8 cellular contexts compared by ENCODE assay signal in the genomic region with DNA sequence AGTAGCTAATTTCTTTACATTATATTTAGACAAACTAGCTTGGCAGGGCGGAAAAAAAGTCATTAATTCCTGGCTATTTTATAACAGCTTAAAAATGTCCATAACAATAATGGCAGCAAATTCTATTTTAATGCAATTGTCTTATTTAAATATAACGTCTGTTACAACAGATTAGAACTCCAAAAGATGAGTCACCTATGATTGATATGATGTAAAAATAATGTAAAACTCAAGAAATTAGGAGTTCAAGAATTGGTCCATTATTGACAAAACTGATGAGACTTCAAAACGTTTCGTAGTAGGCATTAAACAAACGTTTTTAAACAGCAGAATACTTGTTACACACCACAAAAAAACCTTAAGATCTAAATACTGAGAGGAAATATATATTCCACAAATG. TPM values are rescaled to one million over a fixed set of nuclear protein-coding genes. Genes with fewer than 3 reads are reported as not detected.
A peak's percentile ranks its signal among the peaks of the same experiment; 100 is the strongest.
DNase-seq lines count a peak whose midpoint lies in the region; ATAC-seq lines count a peak whose summit lies in the region.

No MANE protein-coding gene starts in this region.

- peaks cover 0 to 2% (median 0%) of the 10 kb centered on the region in 5 donors for H3K36me3 ChIP-seq in subcutaneous abdominal adipose tissue (ENCODE audit: control insufficient read depth in 5 of 5, insufficient read depth in 5 of 5, low read length in 5 of 5)

- H3K4me1 ChIP-seq in subcutaneous abdominal adipose tissue (ENCODE audit: control insufficient read depth in 5 of 5, insufficient read depth in 5 of 5, low read length in 5 of 5): peaks cover 2 to 35% (median 30%) of the 10 kb centered on the region in 5 donors

- peaks cover 42% of the 10 kb centered on the region for H3K4me1 Mint-ChIP-seq in activated CD4-positive, alpha-beta T cell treated with anti-CD3 and anti-CD28 coated beads for 36 hours
- H3K4me1 Mint-ChIP-seq in activated T-helper 17 cell treated with anti-CD3 and anti-CD28 coated beads, Interleukin-2, amount 50 U/mL, for 72 hours: peaks cover 18% of the 10 kb centered on the region

- peak overlapping the region in 4 of 5 donors; percentile 33 to 75 (median 46) for H3K9ac ChIP-seq in subcutaneous abdominal adipose tissue (ENCODE audit: low read length in 5 of 5)

- peaks cover 33% of the 10 kb centered on the region for H3K36me3 Mint-ChIP-seq in activated CD4-positive, alpha-beta T cell treated with anti-CD3 and anti-CD28 coated beads for 36 hours (ENCODE audit: low read depth)
- peaks cover 72% of the 10 kb centered on the region for H3K36me3 Mint-ChIP-seq in activated T-helper 17 cell treated with anti-CD3 and anti-CD28 coated beads, Interleukin-2, amount 50 U/mL, for 72 hours (ENCODE audit: low read depth)

- CTCF ChIA-PET in activated CD4-positive, alpha-beta T cell treated with anti-CD3 and anti-CD28 coated beads for 36 hours (lab: Charles Lee): interaction anchor here (1.0 to 1.3 kb wide), 2 partner anchors 11 to 518 kb away, joined by 3 to 4 read pairs; partner anchors contain the start of gene PEX13

- POLR2A ChIA-PET in activated CD4-positive, alpha-beta T cell treated with anti-CD3 and anti-CD28 coated beads for 36 hours (lab: Charles Lee): interaction anchor here (0.8 to 1.1 kb wide), 2 partner anchors 229 to 332 kb away, joined by 3 read pairs; no protein-coding TSS in a partner anchor

- no peaks in the 10 kb centered on the region for H3K9me3 ChIP-seq in iPS-18c (ENCODE audit: control insufficient read depth, insufficient read depth, low read length)
- no peaks in the 10 kb centered on the region for H3K9me3 ChIP-seq in subcutaneous abdominal adipose tissue (ENCODE audit: control insufficient read depth in 5 of 5, low read length in 5 of 5)

- no peaks in the 10 kb centered on the region for H3K27me3 ChIP-seq in subcutaneous abdominal adipose tissue (ENCODE audit: control insufficient read depth in 5 of 5, insufficient read depth in 4 of 5, low read length in 5 of 5)

- no peak for ATAC-seq in activated CD4-positive, alpha-beta T cell treated with anti-CD3 and anti-CD28 coated beads for 36 hours
- no peak for ATAC-seq in activated T-helper 17 cell treated with anti-CD3 and anti-CD28 coated beads, Interleukin-2, amount 50 U/mL, for 72 hours (replicated peaks)
- no peak for ATAC-seq in GM18498 (IDR thresholded peaks at IDR 0.05; ENCODE audit: unreplicated experiment)

- no peaks in the 10 kb centered on the region for H3K9me3 Mint-ChIP-seq in activated CD4-positive, alpha-beta T cell treated with anti-CD3 and anti-CD28 coated beads for 36 hours (ENCODE audit: low read depth)
- no peaks in the 10 kb centered on the region for H3K9me3 Mint-ChIP-seq in activated T-helper 17 cell treated with anti-CD3 and anti-CD28 coated beads, Interleukin-2, amount 50 U/mL, for 72 hours

- peak overlapping the region; percentile 98 for H3K27ac Mint-ChIP-seq in activated CD4-positive, alpha-beta T cell treated with anti-CD3 and anti-CD28 coated beads for 36 hours
- peak overlapping the region; percentile 92 for H3K27ac Mint-ChIP-seq in activated T-helper 17 cell treated with anti-CD3 and anti-CD28 coated beads, Interleukin-2, amount 50 U/mL, for 72 hours

- peak overlapping the region; percentile 97 for H3K27ac ChIP-seq in subcutaneous abdominal adipose tissue (ENCODE audit: low read depth, low read length)

- peak overlapping the region; percentile 95 for H3K4me3 Mint-ChIP-seq in activated CD4-positive, alpha-beta T cell treated with anti-CD3 and anti-CD28 coated beads for 36 hours
- peak overlapping the region; percentile 88 for H3K4me3 Mint-ChIP-seq in activated T-helper 17 cell treated with anti-CD3 and anti-CD28 coated beads, Interleukin-2, amount 50 U/mL, for 72 hours

- intact Hi-C loops in activated CD4-positive, alpha-beta T cell treated with anti-CD3 and anti-CD28 coated beads for 36 hours (cut with DNase I, micrococcal nuclease): loop anchor here (5.0 to 10.0 kb wide), 5 partner anchors 108 to 981 kb away; partner anchors contain the start of genes BCL11A (in 1 of the 2), CCT4 (in 1 of the 2), COMMD1 (in 1 of the 2) and PAPOLG (in 1 of the 2)

- H3K4me3 ChIP-seq in iPS-18c (ENCODE audit: insufficient read depth, low read depth, low read length) (peak overlapping the region; percentile 62), subcutaneous abdominal adipose tissue (ENCODE audit: low read depth in 1 of 5, low read length in 5 of 5) (peak overlapping the region in 4 of 5 donors; percentile 76 to 95 (median 91))

- DNase-seq in activated CD4-positive, alpha-beta T cell treated with anti-CD3 and anti-CD28 coated beads for 36 hours: no peak
- no peak for DNase-seq in activated CD4-positive, alpha-beta T cell treated with anti-CD3 and anti-CD28 coated beads, Interleukin-2, amount 50 U/mL, for 48 hours
- DNase-seq in NCI-H2227 treated with DMSO at 0.1 percent for 48 hours (lab: John Stamatoyannopoulos, UW) (no peak), NCI-H146 treated with DMSO at 0.1 percent for 48 hours (lab: John Stamatoyannopoulos, UW; ENCODE audit: unreplicated experiment) (no peak)

- no peaks in the 10 kb centered on the region for H3K27me3 Mint-ChIP-seq in activated CD4-positive, alpha-beta T cell treated with anti-CD3 and anti-CD28 coated beads for 36 hours
- H3K27me3 Mint-ChIP-seq in activated T-helper 17 cell treated with anti-CD3 and anti-CD28 coated beads, Interleukin-2, amount 50 U/mL, for 72 hours: no peaks in the 10 kb centered on the region

RNA-seq across cellular contexts. Expression of gene XPO1, which starts 2.7 kb away (rescaled TPM):
- 100 to 1,000 TPM; 187 to 214 TPM for total RNA-seq in activated CD4-positive, alpha-beta T cell treated with anti-CD3 and anti-CD28 coated beads for 36 hours
- total RNA-seq in activated T-helper 17 cell treated with anti-CD3 and anti-CD28 coated beads, Interleukin-2, amount 50 U/mL, for 72 hours: 100 to 1,000 TPM; 176 to 221 TPM
